ENCODE assay signal across 8 cellular contexts in the genomic region with DNA sequence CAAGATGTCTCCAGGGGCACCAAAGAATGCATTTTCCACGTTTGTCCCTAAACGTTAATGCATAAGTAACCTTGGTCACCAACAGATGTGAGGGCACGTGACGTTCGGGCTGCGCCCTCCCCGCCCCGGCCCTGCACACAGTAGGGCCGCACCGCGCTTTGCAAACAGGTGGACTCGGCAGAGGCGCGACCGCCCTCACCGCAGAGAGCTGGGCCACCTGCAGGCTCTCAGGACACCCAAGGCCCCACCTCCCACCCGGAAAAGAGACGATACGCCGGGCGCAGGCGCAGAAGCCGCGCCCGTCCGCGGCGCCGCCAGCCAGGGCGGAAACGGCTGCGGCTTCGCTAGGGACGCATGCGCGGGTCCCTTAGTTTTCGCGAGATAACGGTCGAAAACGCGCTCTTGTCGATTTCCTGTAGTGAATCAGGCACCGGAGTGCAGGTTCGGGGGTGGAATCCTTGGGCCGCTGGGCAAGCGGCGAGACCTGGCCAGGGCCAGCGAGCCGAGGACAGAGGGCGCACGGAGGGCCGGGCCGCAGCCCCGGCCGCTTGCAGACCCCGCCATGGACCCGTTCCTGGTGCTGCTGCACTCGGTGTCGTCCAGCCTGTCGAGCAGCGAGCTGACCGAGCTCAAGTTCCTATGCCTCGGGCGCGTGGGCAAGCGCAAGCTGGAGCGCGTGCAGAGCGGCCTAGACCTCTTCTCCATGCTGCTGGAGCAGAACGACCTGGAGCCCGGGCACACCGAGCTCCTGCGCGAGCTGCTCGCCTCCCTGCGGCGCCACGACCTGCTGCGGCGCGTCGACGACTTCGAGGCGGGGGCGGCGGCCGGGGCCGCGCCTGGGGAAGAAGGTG. TPM values are rescaled to one million over a fixed set of nuclear protein-coding genes. Genes with fewer than 3 reads are reported as not detected.
DNase-seq lines count a peak whose midpoint lies in the region; ATAC-seq, FAIRE-seq and TF ChIP-seq lines count a peak whose summit lies in the region.

A gene with protein sequence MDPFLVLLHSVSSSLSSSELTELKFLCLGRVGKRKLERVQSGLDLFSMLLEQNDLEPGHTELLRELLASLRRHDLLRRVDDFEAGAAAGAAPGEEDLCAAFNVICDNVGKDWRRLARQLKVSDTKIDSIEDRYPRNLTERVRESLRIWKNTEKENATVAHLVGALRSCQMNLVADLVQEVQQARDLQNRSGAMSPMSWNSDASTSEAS (plus strand): TSS at position 399 of the 851 bp plus-strand sequence. CDS start 164 bp downstream, at position 563.

- no peaks in the 10 kb centered on the region for H3K27me3 Mint-ChIP-seq in activated B cell treated with CpG ODN at 0.5 μM for 24 hours

- H3K36me3 Mint-ChIP-seq in activated B cell treated with CpG ODN at 0.5 μM for 24 hours (ENCODE audit: low read depth), result peaks cover 37% of the 10 kb centered on the region

- H3K27ac ChIP-seq in A549, result peak within 1 kb of the TSS; percentile 97

- H3K4me1 ChIP-seq in A549, result peaks cover 28% of the 10 kb centered on the region

- no peak for TF ChIP-seq EP300 in A549 (IDR thresholded peaks at IDR 0.05)

- TF ChIP-seq CTCF in A549 (IDR thresholded peaks at IDR 0.05), result no peak
- no peak for TF ChIP-seq CTCF in activated B cell treated with CpG ODN at 0.5 μM for 24 hours (IDR thresholded peaks at IDR 0.05)
- no peak for TF ChIP-seq CTCF in cardiac fibroblast (IDR thresholded peaks at IDR 0.05; ENCODE audit: low read depth, low read length)

- peak within 1 kb of the TSS; percentile 93 for H3K4me3 Mint-ChIP-seq in activated B cell treated with CpG ODN at 0.5 μM for 24 hours

- peak within 1 kb of the TSS; percentile 92 for H3K4me2 ChIP-seq in A549

- no peaks in the 10 kb centered on the region for H3K9me3 ChIP-seq in A549

- peak; percentile 75 for TF ChIP-seq POLR2A in A549 (IDR thresholded peaks at IDR 0.05; ENCODE audit: low read length)

- ATAC-seq in A549, result peak; percentile 82 to 89
- peak; percentile 66 for ATAC-seq in GM18858 (IDR thresholded peaks at IDR 0.05; ENCODE audit: unreplicated experiment)
- peak; percentile 75 for ATAC-seq in HG03097 (IDR thresholded peaks at IDR 0.05; ENCODE audit: low FRiP score, unreplicated experiment)
- ATAC-seq in activated B cell treated with CpG ODN at 0.5 μM for 24 hours (ENCODE audit: low read depth), result peak; percentile 66

- intact Hi-C loops in activated B cell treated with CpG ODN at 0.5 μM for 24 hours (cut with micrococcal nuclease), result loop anchor here (2.0 to 5.0 kb wide), 4 partner anchors 194 to 1246 kb away; a partner anchor contains a TSS

- no peaks in the 10 kb centered on the region for H3K9me3 Mint-ChIP-seq in activated B cell treated with CpG ODN at 0.5 μM for 24 hours

- POLR2A ChIA-PET in A549 (lab: Yijun Ruan, JAX) (interaction anchor here (0.5 to 1.1 kb wide), 7 partner anchors 31 to 170 kb away, joined by 3 to 6 read pairs (median 5); a partner anchor contains a TSS), activated B cell treated with CpG ODN at 0.5 μM for 24 hours (lab: Charles Lee) (interaction anchor here (1.1 to 1.5 kb wide), 4 partner anchors 10 to 528 kb away, joined by 3 to 9 read pairs (median 4); a partner anchor contains a TSS)

- H3K4me3 ChIP-seq in A549 (peak within 1 kb of the TSS; percentile 96), cardiac fibroblast (replicated peaks in 1 of 2; ENCODE audit: low read depth in 2 of 2, low read length in 2 of 2) (peak within 1 kb of the TSS; percentile 96 to 99)

- peak within 1 kb of the TSS; percentile 92 for H3K27ac Mint-ChIP-seq in activated B cell treated with CpG ODN at 0.5 μM for 24 hours

- peaks cover 28% of the 10 kb centered on the region for H3K4me1 Mint-ChIP-seq in activated B cell treated with CpG ODN at 0.5 μM for 24 hours

- WGBS in A549 (ENCODE audit: missing lambda C conversion rate), result under 1% methylated on average over 34 of the region's 91 CpGs

- TF ChIP-seq RAD21 in A549 (conservative IDR thresholded peaks at IDR 0.05 in 1 of 2, IDR thresholded peaks at IDR 0.05 in 1 of 2), result no peak

- DNase-seq in A549 (ENCODE audit: low read depth in 1 of 2, low spot score in 1 of 2) (peak; percentile 84 to 93), NCI-H2227 treated with DMSO at 0.1 percent for 48 hours (lab: John Stamatoyannopoulos, UW) (peak; percentile 93), activated B cell treated with CpG ODN at 0.5 μM for 24 hours (peak; percentile 83), cardiac fibroblast (ENCODE audit: low read depth in 2 of 2) (peak; percentile 93 to 95), iris pigment epithelial cell (ENCODE audit: low read depth) (peak; percentile 91)
- DNase-seq in stimulated activated CD4-positive, alpha-beta T cell treated with anti-CD3 and anti-CD28 coated beads, Interleukin-12 subunit alpha, Interleukin-12 subunit beta, amount 100 ng/mL, for 24 hours (ENCODE audit: low read depth in 2 of 2), result peak; percentile 82 to 83

- CTCF ChIA-PET in A549 (lab: Yijun Ruan, JAX), result interaction anchor here (0.9 to 16.0 kb wide), 3 partner anchors 11 to 291 kb away, joined by 4 to 233 read pairs (median 127); no protein-coding TSS in a partner anchor
- CTCF ChIA-PET in activated B cell treated with CpG ODN at 0.5 μM for 24 hours (lab: Charles Lee), result no interaction called here

- FAIRE-seq in A549 (lab: Jason Lieb, UNC), result no peak

TF ChIP-seq in A549, 52 proteins besides CTCF, POLR2A, EP300 and RAD21 (continues in another document):
- TF ChIP-seq, protein P1, sequence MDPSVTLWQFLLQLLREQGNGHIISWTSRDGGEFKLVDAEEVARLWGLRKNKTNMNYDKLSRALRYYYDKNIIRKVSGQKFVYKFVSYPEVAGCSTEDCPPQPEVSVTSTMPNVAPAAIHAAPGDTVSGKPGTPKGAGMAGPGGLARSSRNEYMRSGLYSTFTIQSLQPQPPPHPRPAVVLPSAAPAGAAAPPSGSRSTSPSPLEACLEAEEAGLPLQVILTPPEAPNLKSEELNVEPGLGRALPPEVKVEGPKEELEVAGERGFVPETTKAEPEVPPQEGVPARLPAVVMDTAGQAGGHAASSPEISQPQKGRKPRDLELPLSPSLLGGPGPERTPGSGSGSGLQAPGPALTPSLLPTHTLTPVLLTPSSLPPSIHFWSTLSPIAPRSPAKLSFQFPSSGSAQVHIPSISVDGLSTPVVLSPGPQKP (IDR thresholded peaks at IDR 0.05; ENCODE audit: low read depth, low read length), result no peak
- no peak for TF ChIP-seq TP53 (CRISPR knock-in tag; IDR thresholded peaks at IDR 0.05)
- TF ChIP-seq KDM5A (IDR thresholded peaks at IDR 0.05), result peak; percentile 46; the same call in 1 of the 2 replicates
- TF ChIP-seq CBX2 (IDR thresholded peaks at IDR 0.05; ENCODE audit: borderline replicate concordance, low read depth), result no peak
- peak; percentile 81 for TF ChIP-seq PHF8 (IDR thresholded peaks at IDR 0.05; ENCODE audit: borderline replicate concordance, low read depth)
- no peak for TF ChIP-seq ZC3H11A (IDR thresholded peaks at IDR 0.05)
- no peak for TF ChIP-seq TFCP2L1 (CRISPR knock-in tag; IDR thresholded peaks at IDR 0.05)
- TF ChIP-seq, protein P2, sequence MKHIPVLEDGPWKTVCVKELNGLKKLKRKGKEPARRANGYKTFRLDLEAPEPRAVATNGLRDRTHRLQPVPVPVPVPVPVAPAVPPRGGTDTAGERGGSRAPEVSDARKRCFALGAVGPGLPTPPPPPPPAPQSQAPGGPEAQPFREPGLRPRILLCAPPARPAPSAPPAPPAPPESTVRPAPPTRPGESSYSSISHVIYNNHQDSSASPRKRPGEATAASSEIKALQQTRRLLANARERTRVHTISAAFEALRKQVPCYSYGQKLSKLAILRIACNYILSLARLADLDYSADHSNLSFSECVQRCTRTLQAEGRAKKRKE (CRISPR knock-in tag; IDR thresholded peaks at IDR 0.05; ENCODE audit: low read depth), result no peak
- TF ChIP-seq HOXB13 (CRISPR knock-in tag; IDR thresholded peaks at IDR 0.05; ENCODE audit: low read depth), result no peak
- TF ChIP-seq POLR2AphosphoS2 (conservative IDR thresholded peaks at IDR 0.05; ENCODE audit: low read length), result no peak
- TF ChIP-seq NR3C1 (IDR thresholded peaks at IDR 0.05), result no peak
- TF ChIP-seq MAFK (IDR thresholded peaks at IDR 0.05; ENCODE audit: partially characterized antibody), result no peak
- TF ChIP-seq GATA3 (IDR thresholded peaks at IDR 0.05; ENCODE audit: borderline replicate concordance), result no peak
- peak; percentile 76 for TF ChIP-seq CHD2 (IDR thresholded peaks at IDR 0.05; ENCODE audit: low read length, partially characterized antibody)
- TF ChIP-seq HOXB5 (CRISPR knock-in tag; IDR thresholded peaks at IDR 0.05), result 0 out of 2 replicates have a peak, but pooled peaks have one; percentile 32
- TF ChIP-seq NFE2L2 (conservative IDR thresholded peaks at IDR 0.05; ENCODE audit: low read length), result no peak
- TF ChIP-seq NPAS2 (CRISPR knock-in tag; IDR thresholded peaks at IDR 0.05; ENCODE audit: borderline replicate concordance), result no peak
- TF ChIP-seq, protein P3, sequence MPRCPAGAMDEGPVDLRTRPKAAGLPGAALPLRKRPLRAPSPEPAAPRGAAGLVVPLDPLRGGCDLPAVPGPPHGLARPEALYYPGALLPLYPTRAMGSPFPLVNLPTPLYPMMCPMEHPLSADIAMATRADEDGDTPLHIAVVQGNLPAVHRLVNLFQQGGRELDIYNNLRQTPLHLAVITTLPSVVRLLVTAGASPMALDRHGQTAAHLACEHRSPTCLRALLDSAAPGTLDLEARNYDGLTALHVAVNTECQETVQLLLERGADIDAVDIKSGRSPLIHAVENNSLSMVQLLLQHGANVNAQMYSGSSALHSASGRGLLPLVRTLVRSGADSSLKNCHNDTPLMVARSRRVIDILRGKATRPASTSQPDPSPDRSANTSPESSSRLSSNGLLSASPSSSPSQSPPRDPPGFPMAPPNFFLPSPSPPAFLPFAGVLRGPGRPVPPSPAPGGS (IDR thresholded peaks at IDR 0.05), result peak; percentile 55; the same call in 1 of the 3 replicates
- no peak for TF ChIP-seq ZNF302 (CRISPR knock-in tag; IDR thresholded peaks at IDR 0.05)
- TF ChIP-seq SREBF2 (IDR thresholded peaks at IDR 0.05), result no peak
- TF ChIP-seq RFX5 (IDR thresholded peaks at IDR 0.05), result no peak
- no peak for TF ChIP-seq ZSCAN20 (CRISPR knock-in tag; IDR thresholded peaks at IDR 0.05)
- no peak; the same call in 1 of the 2 replicates for TF ChIP-seq MYC (IDR thresholded peaks at IDR 0.05; ENCODE audit: borderline replicate concordance, low read length)
- TF ChIP-seq JUN (IDR thresholded peaks at IDR 0.05), result peak; percentile 65 to 66; a peak in 3 of 5 replicates
- no peak for TF ChIP-seq EHF (CRISPR knock-in tag; IDR thresholded peaks at IDR 0.05)

RNA-seq across cellular contexts. Expression of the gene that starts here (rescaled TPM):
- polyA plus RNA-seq in A549 (2011; rRNA removed), result 30.2 and 34.7 TPM in 2 replicates
- polyA plus RNA-seq in A549 (2012; cell fraction: cytosol; rRNA removed), result 28.2 and 38.1 TPM in 2 replicates
- polyA plus RNA-seq in A549 (2012; cell fraction: nucleus; rRNA removed), result 29.5 and 29.7 TPM in 2 replicates
- polyA plus RNA-seq in A549 (2017; fragmentation: RNase III; extraction: RNeasy Plus Mini Kit Qiagen cat#74134 plus additional on column Dnase treatment), result 54.4 to 64.9 TPM (median 59.1 TPM) in 3 replicates
- 35.3 and 37.0 TPM in 2 replicates for polyA minus RNA-seq in A549 (2011; rRNA and poly(A)+ RNA removed)
- total RNA-seq in activated B cell treated with CpG ODN at 0.5 μM for 24 hours, result 29.5 and 31.2 TPM in 2 replicates

Comparison
In these comparisons a context has a peak if more than half of its experiments do, and no peak if none do; other contexts are left out.
1. Peak in every context shown above with its lines: DNase-seq, ATAC-seq, H3K4me3 ChIP-seq and H3K27ac ChIP-seq.